ENCODE assay signal across 8 cellular contexts in genomic region chr17:68771867-68772515, GRCh38.
DNase-seq lines count a peak whose midpoint lies in the region; ATAC-seq, FAIRE-seq and TF ChIP-seq lines count a peak whose summit lies in the region.

No MANE protein-coding gene starts in this region.

- FAIRE-seq in GM12891 (lab: Jason Lieb, UNC), result no peak

- H3K27ac Mint-ChIP-seq in brain (peak overlapping the region in 1 of 5 experiments; percentile 81), T-helper 17 cell (no peak overlapping the region)
- peak overlapping the region; percentile 59 for H3K27ac Mint-ChIP-seq in stimulated activated naive B cell treated with anti-CD40 and anti-IgM and Interleukin-4, amounts not matched to agents 10 μg/mL and 1 μg/mL and 100 μg/mL, for 72 hours

- DNase-seq in AG08396 (ENCODE audit: low spot score), result peak; percentile 51
- DNase-seq in GM12891 (ENCODE audit: insufficient read length, low spot score), result no peak
- DNase-seq in NCI-H524 (lab: John Stamatoyannopoulos, UW), result peak; percentile 45 to 76
- DNase-seq in inferior parietal cortex (ENCODE audit: extremely low spot score), result peak; percentile 86
- no peak for DNase-seq in stimulated activated naive B cell treated with anti-CD40 and anti-IgM and Interleukin-4, amounts not matched to agents 10 μg/mL and 1 μg/mL and 100 μg/mL, for 72 hours
- DNase-seq in T-helper 17 cell, result no peak

- H3K36me3 Mint-ChIP-seq in brain, result no peaks in the 10 kb centered on the region
- H3K36me3 Mint-ChIP-seq in stimulated activated naive B cell treated with anti-CD40 and anti-IgM and Interleukin-4, amounts not matched to agents 10 μg/mL and 1 μg/mL and 100 μg/mL, for 72 hours, result no peaks in the 10 kb centered on the region
- H3K36me3 Mint-ChIP-seq in T-helper 17 cell (ENCODE audit: low read depth), result no peaks in the 10 kb centered on the region

- ATAC-seq in HG02973 (IDR thresholded peaks at IDR 0.05; ENCODE audit: unreplicated experiment) (peak; percentile 69), T-helper 17 cell (no peak)
- peak; percentile 72 to 73 for ATAC-seq in stimulated activated naive B cell treated with anti-CD40 and anti-IgM and Interleukin-4, amounts not matched to agents 10 μg/mL and 1 μg/mL and 100 μg/mL, for 72 hours (replicated peaks)

- H3K4me3 Mint-ChIP-seq in brain (peak overlapping the region in 3 of 5 experiments; percentile 12 to 64 (median 15)), T-helper 17 cell (no peak overlapping the region)
- H3K4me3 Mint-ChIP-seq in stimulated activated naive B cell treated with anti-CD40 and anti-IgM and Interleukin-4, amounts not matched to agents 10 μg/mL and 1 μg/mL and 100 μg/mL, for 72 hours, result peak overlapping the region; percentile 4 to 63

- H3K9me3 ChIP-seq in T-helper 17 cell (ENCODE audit: control insufficient read depth, low read length, poor library complexity, severe bottlenecking), result no peaks in the 10 kb centered on the region

- H3K9me3 Mint-ChIP-seq in brain, result peaks cover 0 to 2% (median 0%) of the 10 kb centered on the region in 5 experiments
- H3K9me3 Mint-ChIP-seq in stimulated activated naive B cell treated with anti-CD40 and anti-IgM and Interleukin-4, amounts not matched to agents 10 μg/mL and 1 μg/mL and 100 μg/mL, for 72 hours, result no peaks in the 10 kb centered on the region

- TF ChIP-seq POLR2A in GM12891 (IDR thresholded peaks at IDR 0.05; ENCODE audit: low read depth, low read length), result no peak

- no peaks in the 10 kb centered on the region for H3K27me3 Mint-ChIP-seq in brain
- no peaks in the 10 kb centered on the region for H3K27me3 Mint-ChIP-seq in stimulated activated naive B cell treated with anti-CD40 and anti-IgM and Interleukin-4, amounts not matched to agents 10 μg/mL and 1 μg/mL and 100 μg/mL, for 72 hours
- peaks cover 16% of the 10 kb centered on the region for H3K27me3 Mint-ChIP-seq in T-helper 17 cell

- TF ChIP-seq CTCF in brain (conservative IDR thresholded peaks at IDR 0.05), result peak; percentile 55 to 62

- H3K4me1 Mint-ChIP-seq in brain (peaks cover 10% of the 10 kb centered on the region), T-helper 17 cell (peaks cover 3% of the 10 kb centered on the region)
- H3K4me1 Mint-ChIP-seq in stimulated activated naive B cell treated with anti-CD40 and anti-IgM and Interleukin-4, amounts not matched to agents 10 μg/mL and 1 μg/mL and 100 μg/mL, for 72 hours, result peaks cover 16 to 25% of the 10 kb centered on the region in 2 donors

TF ChIP-seq in GM12891, 5 proteins besides CTCF, POLR2A, EP300 and RAD21:
- TF ChIP-seq PAX5 (IDR thresholded peaks at IDR 0.05; ENCODE audit: insufficient read depth, low read length, severe bottlenecking) (no peak), TAF1 (IDR thresholded peaks at IDR 0.05; ENCODE audit: low read depth, low read length) (no peak), POLR2AphosphoS5 (IDR thresholded peaks at IDR 0.05; ENCODE audit: low read depth, low read length) (no peak), SPI1 (IDR thresholded peaks at IDR 0.05; ENCODE audit: low read depth, low read length) (peak; percentile 33; the same call in 1 of the 2 replicates)

Comparison
In these comparisons a context has a peak if more than half of its experiments do, and no peak if none do; other contexts are left out.
1. DNase-seq: peak in AG08396 (single experiment), NCI-H524 (2 of 2) and inferior parietal cortex (single experiment); none in GM12891 (single experiment), stimulated activated naive B cell treated with anti-CD40 and anti-IgM and Interleukin-4, amounts not matched to agents 10 μg/mL and 1 μg/mL and 100 μg/mL, for 72 hours (single experiment) and T-helper 17 cell (0 of 3).